Comparison of ENCODE assay signal across 8 cellular contexts in genomic region chr17:79082311-79083190, GRCh38. TPM values are rescaled to one million over a fixed set of nuclear protein-coding genes. Genes with fewer than 3 reads are reported as not detected.
DNase-seq lines count a peak whose midpoint lies in the region; ATAC-seq, FAIRE-seq and TF ChIP-seq lines count a peak whose summit lies in the region.

No MANE protein-coding gene starts in this region.

- H3K9me3 Mint-ChIP-seq in naive B cell, result no peaks in the 10 kb centered on the region

- H3K4me3 Mint-ChIP-seq in naive B cell, result no peak overlapping the region

- no peak overlapping the region for H2BK5ac ChIP-seq in H1 (ENCODE audit: low read depth, low read length)

- H3K18ac ChIP-seq in H1 (ENCODE audit: extremely low read depth, low read length), result no peak overlapping the region

- H2BK12ac ChIP-seq in H1 (ENCODE audit: low read depth, low read length), result no peak overlapping the region

- H3K27ac ChIP-seq in H1 (ENCODE audit: low read depth, low read length), result no peak overlapping the region

- no peak overlapping the region for H2AK5ac ChIP-seq in H1 (ENCODE audit: low read depth, low read length)

- H3K14ac ChIP-seq in H1 (ENCODE audit: insufficient read length), result no peak overlapping the region

- ATAC-seq in naive B cell (ENCODE audit: low read depth in 2 of 2) (peak; percentile 42 to 58), HG02588 (IDR thresholded peaks at IDR 0.05; ENCODE audit: unreplicated experiment) (no peak)

- H3K27ac Mint-ChIP-seq in naive B cell, result peak overlapping the region in 1 of 6 donors; percentile 67

- H2BK15ac ChIP-seq in H1 (ENCODE audit: low read length), result no peak overlapping the region

- H3K4me1 Mint-ChIP-seq in naive B cell, result peaks cover 0 to 3% (median 0%) of the 10 kb centered on the region in 3 donors

- no peak for FAIRE-seq in H1 (lab: Jason Lieb, UNC)

- POLR2A ChIA-PET in H1 (lab: Charles Lee; ENCODE audit: partially characterized antibody), result no interaction called here

- H3K27me3 Mint-ChIP-seq in naive B cell, result no peaks in the 10 kb centered on the region

- TF ChIP-seq CTCF in NB4 (IDR thresholded peaks at IDR 0.05; ENCODE audit: low read depth, low read length) (peak; percentile 72), H1 (IDR thresholded peaks at IDR 0.05; ENCODE audit: control extremely low read depth in 1 of 3, insufficient read depth in 1 of 3, low read depth in 1 of 3, low read length in 3 of 3) (peak; percentile 93 to 95 (median 94))

- H4K20me1 ChIP-seq in H1 (replicated peaks in 1 of 2; ENCODE audit: control insufficient read depth in 1 of 2, insufficient read depth in 2 of 2, low read length in 2 of 2), result peaks cover 3 to 5% of the 10 kb centered on the region in 2 experiments

- peaks cover 5 to 21% of the 10 kb centered on the region in 2 donors for H3K36me3 Mint-ChIP-seq in naive B cell

- H3K4me2 ChIP-seq in H1 (ENCODE audit: insufficient read depth in 1 of 2, low read depth in 2 of 2, low read length in 2 of 2), result no peak overlapping the region

- no peak overlapping the region for H3K9ac ChIP-seq in H1 (replicated peaks in 1 of 4; ENCODE audit: extremely low read depth in 1 of 4, low read depth in 3 of 4, low read length in 3 of 4)

- H3K79me1 ChIP-seq in H1 (ENCODE audit: low read depth, low read length), result no peaks in the 10 kb centered on the region

- no peak overlapping the region for H2BK20ac ChIP-seq in H1 (ENCODE audit: low read length)

- H3K4ac ChIP-seq in H1 (replicated peaks; ENCODE audit: insufficient read length, low read depth, low read length), result no peak overlapping the region

- no peak overlapping the region for H4K91ac ChIP-seq in H1 (replicated peaks; ENCODE audit: insufficient read length, low read length)

- no peaks in the 10 kb centered on the region for H3K27me3 ChIP-seq in H1 (replicated peaks in 1 of 4; ENCODE audit: control insufficient read depth in 3 of 4, extremely low read depth in 1 of 4, insufficient read depth in 3 of 4, low read length in 3 of 4)

- no peak for TF ChIP-seq EP300 in H1 (IDR thresholded peaks at IDR 0.05; ENCODE audit: borderline replicate concordance in 1 of 2, low read depth in 2 of 2, low read length in 2 of 2)

- H4K5ac ChIP-seq in H1 (ENCODE audit: insufficient read length, low read depth, low read length), result no peak overlapping the region

- H3K4me3 ChIP-seq in NB4 (ENCODE audit: low read depth, low read length), result no peak overlapping the region
- no peak overlapping the region for H3K4me3 ChIP-seq in H1 (ENCODE audit: extremely low read depth in 1 of 4, insufficient read depth in 2 of 4, low read depth in 3 of 4, low read length in 4 of 4)

- H2AFZ ChIP-seq in H1 (ENCODE audit: low read length), result no peak overlapping the region

- H3K9me3 ChIP-seq in H1 (ENCODE audit: insufficient read depth in 2 of 2, low read depth in 1 of 2, low read length in 1 of 2), result no peaks in the 10 kb centered on the region

- H2BK120ac ChIP-seq in H1 (replicated peaks; ENCODE audit: low read depth, low read length), result no peak overlapping the region

- CTCF ChIA-PET in H1 (lab: Charles Lee; ENCODE audit: partially characterized antibody), result interaction anchor here (0.6 to 11.5 kb wide), 43 partner anchors 8 to 728 kb away, joined by 3 to 291 read pairs (median 4); partner anchors contain the start of gene ENGASE

- no peaks in the 10 kb centered on the region for H3K79me2 ChIP-seq in H1 (ENCODE audit: control insufficient read depth in 1 of 2, insufficient read depth in 2 of 2, low read length in 2 of 2)

- TF ChIP-seq POLR2A in NB4 (IDR thresholded peaks at IDR 0.05; ENCODE audit: extremely low read depth, insufficient read length) (no peak), H1 (IDR thresholded peaks at IDR 0.05; ENCODE audit: control extremely low read depth in 1 of 2, low read depth in 2 of 2, low read length in 2 of 2) (no peak)

- peaks cover 0 to 2% (median under 1%) of the 10 kb centered on the region in 4 experiments; a peak in 1 of 7 replicates for H3K4me1 ChIP-seq in H1 (replicated peaks in 1 of 4; ENCODE audit: control insufficient read depth in 3 of 4, insufficient read depth in 4 of 4, low read length in 3 of 4)

- H3K56ac ChIP-seq in H1 (replicated peaks; ENCODE audit: insufficient read length, low read depth, low read length), result no peak overlapping the region

- no peak overlapping the region; the same call in 1 of the 2 replicates for H4K8ac ChIP-seq in H1 (ENCODE audit: extremely low read depth, insufficient read depth, low read length)

- WGBS in H1 (ENCODE audit: extremely low coverage in 1 of 2, insufficient coverage in 1 of 2, insufficient read length in 1 of 2, insufficient replicate concordance in 2 of 2, low coverage in 1 of 2, low lambda C conversion rate in 2 of 2, missing lambda C conversion rate in 1 of 2), 2 experiments, result 64% methylated on average over 38 of the region's 41 CpGs; no CpG with 5 or more reads in 1 of the 2 experiments

- peaks cover 2 to 11% (median 6%) of the 10 kb centered on the region in 4 experiments; a peak in 5 of 8 replicates for H3K36me3 ChIP-seq in H1 (ENCODE audit: control insufficient read depth in 2 of 4, insufficient read depth in 4 of 4, low read length in 3 of 4)

- peak; percentile 64 to 69 for TF ChIP-seq RAD21 in H1 (IDR thresholded peaks at IDR 0.05 in 1 of 2, conservative IDR thresholded peaks at IDR 0.05 in 1 of 2; ENCODE audit: low read depth in 2 of 2, low read length in 2 of 2)

- H3K23ac ChIP-seq in H1 (ENCODE audit: insufficient read length), result no peak overlapping the region

- peak; percentile 85 for DNase-seq in GM03348 (ENCODE audit: low spot score)
- DNase-seq in NB4 (ENCODE audit: low read depth), result peak; percentile 49
- DNase-seq in activated CD4-positive, alpha-beta T cell treated with anti-CD3 and anti-CD28 coated beads for 48 hours, result peak; percentile 64
- DNase-seq in H1 (ENCODE audit: low read depth in 1 of 2, low spot score in 2 of 2), result peak in 1 of 2 experiments; percentile 91
- DNase-seq in naive B cell, result peak; percentile 43
- DNase-seq in NK-92 (lab: John Stamatoyannopoulos, UW; ENCODE audit: unreplicated experiment), result no peak
- no peak for DNase-seq in NCI-H2107 (lab: John Stamatoyannopoulos, UW)

- H3K23me2 ChIP-seq in H1 (ENCODE audit: low read depth, low read length), result no peaks in the 10 kb centered on the region

TF ChIP-seq in H1, 55 proteins besides CTCF, POLR2A, EP300 and RAD21:
- TF ChIP-seq TAF1 (IDR thresholded peaks at IDR 0.05; ENCODE audit: low read depth, low read length) (no peak), TCF12 (IDR thresholded peaks at IDR 0.05; ENCODE audit: low read depth, low read length) (peak; percentile 66; the same call in 1 of the 2 replicates), POU5F1 (IDR thresholded peaks at IDR 0.05; ENCODE audit: low read depth, low read length) (no peak), YY1 (IDR thresholded peaks at IDR 0.05; ENCODE audit: low read depth, low read length) (no peak), GABPA (IDR thresholded peaks at IDR 0.05; ENCODE audit: borderline replicate concordance, insufficient read depth, low read length) (peak; percentile 77; the same call in 1 of the 2 replicates), BACH1 (IDR thresholded peaks at IDR 0.05; ENCODE audit: low read length) (no peak), RBBP5 (IDR thresholded peaks at IDR 0.05; ENCODE audit: borderline replicate concordance, low read depth, low read length) (no peak), BCL11A (IDR thresholded peaks at IDR 0.05; ENCODE audit: low read depth in 2 of 2, low read length in 2 of 2) (no peak), TBP (IDR thresholded peaks at IDR 0.05; ENCODE audit: low read depth, low read length) (no peak), CREB1 (IDR thresholded peaks at IDR 0.05) (peak; percentile 72; the same call in 1 of the 2 replicates), FOSL1 (IDR thresholded peaks at IDR 0.05; ENCODE audit: insufficient read depth, low read depth, low read length) (no peak), CBX5 (IDR thresholded peaks at IDR 0.05; ENCODE audit: low read depth, low read length) (no peak), MAX (IDR thresholded peaks at IDR 0.05) (peak; percentile 29; the same call in 1 of the 2 replicates), SIN3A (conservative IDR thresholded peaks at IDR 0.05 in 1 of 2, IDR thresholded peaks at IDR 0.05 in 1 of 2; ENCODE audit: low read depth in 1 of 2, low read length in 2 of 2) (no peak), RNF2 (IDR thresholded peaks at IDR 0.05; ENCODE audit: borderline replicate concordance, low read depth, low read length, missing control alignments, poor library complexity, severe bottlenecking) (no peak), SIX5 (IDR thresholded peaks at IDR 0.05; ENCODE audit: low read depth, low read length) (no peak)

RNA-seq across cellular contexts. Expression of gene ENGASE, which starts 7.9 kb away (rescaled TPM):
- 30.6 and 36.1 TPM in 2 replicates for total RNA-seq in H1 (2021; fragmentation: NEBNext Ultra II Directional; extraction: Animal tissue kit (Norgen Biotek cat#: 25700))
- polyA plus RNA-seq in H1 (2011; rRNA removed) (9.3 and 18.8 TPM in 2 replicates), naive B cell (ENCODE audit: low read depth in 6 of 6) (1 to 10 TPM; 1.4 to 7.4 (median 3.6) TPM)
- 22.9 TPM for polyA plus RNA-seq in H1 (2011; cell fraction: cytosol; rRNA removed)
- polyA plus RNA-seq in H1 (2011; cell fraction: nucleus; rRNA removed), result 218 TPM
- polyA plus RNA-seq in H1 (2012, experiment 1 of 2), result 18.7 to 30.4 TPM (median 25.2 TPM) in 4 replicates
- 8.1 TPM for polyA plus RNA-seq in H1 (2012, experiment 2 of 2)
- 13.4 TPM for polyA plus RNA-seq in H1 (2013, experiment 1 of 2)
- 12.1 TPM for polyA plus RNA-seq in H1 (2013, experiment 2 of 2)
- polyA minus RNA-seq in H1 (2011; rRNA and poly(A)+ RNA removed), result 9.8 and 10.3 TPM in 2 replicates
- 17.5 TPM for polyA minus RNA-seq in H1 (2011; cell fraction: cytosol; rRNA and poly(A)+ RNA removed)
- 28.1 TPM for polyA minus RNA-seq in H1 (2011; cell fraction: nucleus; rRNA and poly(A)+ RNA removed)

RNA-seq across cellular contexts. Expression of gene C1QTNF1, which starts 58.6 kb away (rescaled TPM):
- total RNA-seq in H1 (2021; fragmentation: NEBNext Ultra II Directional; extraction: Animal tissue kit (Norgen Biotek cat#: 25700)), result 2.5 and 3.5 TPM in 2 replicates
- polyA plus RNA-seq in H1 (2011; rRNA removed) (1.5 and 2.1 TPM in 2 replicates), naive B cell (ENCODE audit: low read depth in 6 of 6) (not detected)
- 1.1 TPM for polyA plus RNA-seq in H1 (2011; cell fraction: cytosol; rRNA removed)
- polyA plus RNA-seq in H1 (2011; cell fraction: nucleus; rRNA removed), result 1.8 TPM
- 1.4 to 2.4 TPM (median 1.9 TPM) in 4 replicates for polyA plus RNA-seq in H1 (2012, experiment 1 of 2)
- 2.1 TPM for polyA plus RNA-seq in H1 (2012, experiment 2 of 2)
- 0.83 TPM for polyA plus RNA-seq in H1 (2013, experiment 1 of 2)
- 0.87 TPM for polyA plus RNA-seq in H1 (2013, experiment 2 of 2)
- polyA minus RNA-seq in H1 (2011; rRNA and poly(A)+ RNA removed), result 0.44 and 0.49 TPM in 2 replicates
- 0.95 TPM for polyA minus RNA-seq in H1 (2011; cell fraction: cytosol; rRNA and poly(A)+ RNA removed)
- polyA minus RNA-seq in H1 (2011; cell fraction: nucleus; rRNA and poly(A)+ RNA removed), result 1.3 TPM

Comparison
In these comparisons a context has a peak if more than half of its experiments do, and no peak if none do; other contexts are left out.
1. DNase-seq: peak in GM03348 (single experiment), NB4 (single experiment), activated CD4-positive, alpha-beta T cell treated with anti-CD3 and anti-CD28 coated beads for 48 hours (single experiment) and naive B cell (single experiment); none in NK-92 (single experiment) and NCI-H2107 (single experiment).